ENCODE assay signal across 36 cellular contexts in genomic region chr7:73314271-73314670, GRCh38. TPM values are rescaled to one million over a fixed set of nuclear protein-coding genes. Genes with fewer than 3 reads are reported as not detected.
"Had no signal": no experiment of that assay in that cellular context is flagged by ENCODE, and none has a peak within 500 bp of the region (broad histone marks: within the 10 kb centered on the region; RNA-seq: fewer than 3 reads in every experiment).

No MANE protein-coding gene starts in this region.

- H3K27me3 Mint-ChIP-seq: activated CD4-positive, alpha-beta memory T cell treated with anti-CD3 and anti-CD28 coated beads, Interleukin-2, amount 10 ng/mL, durations not matched to agents 7 days and 5 days; activated CD4-positive, alpha-beta T cell treated with anti-CD3 and anti-CD28 coated beads for 36 hours; activated CD4-positive, alpha-beta T cell treated with anti-CD3 and anti-CD28 coated beads, Interleukin-2, amount 10 ng/mL, durations not matched to agents 7 days and 5 days; activated CD8-positive, alpha-beta memory T cell treated with anti-CD3 and anti-CD28 coated beads, Interleukin-2, amount 10 ng/mL, durations not matched to agents 7 days and 5 days; activated naive CD4-positive, alpha-beta T cell treated with anti-CD3 and anti-CD28 coated beads, Interleukin-2, amount 10 ng/mL, durations not matched to agents 7 days and 5 days; activated naive CD4-positive, alpha-beta T cell treated with anti-CD3 and anti-CD28 coated beads, Interleukin-2, amount 50 U/mL, for 24 hours; activated naive CD8-positive, alpha-beta T cell; activated naive CD8-positive, alpha-beta T cell treated with anti-CD3 and anti-CD28 coated beads, Interleukin-2, amount 10 ng/mL, durations not matched to agents 7 days and 5 days; activated naive CD8-positive, alpha-beta T cell treated with anti-CD3 and anti-CD28 coated beads, Interleukin-2, amount 50 U/mL, for 24 hours; activated T-cell treated with anti-CD3 and anti-CD28 coated beads, Interleukin-2, amount 50 U/mL, for 24 hours had no signal

- H3K27ac ChIP-seq: ascending aorta, cardiac muscle cell, VCaP had no signal

- H3K4me1 Mint-ChIP-seq: activated naive CD8-positive, alpha-beta T cell treated with anti-CD3 and anti-CD28 coated beads, Interleukin-2, amount 10 ng/mL, durations not matched to agents 7 days and 5 days had no signal

- H3K9me3 Mint-ChIP-seq: activated CD4-positive, alpha-beta memory T cell treated with anti-CD3 and anti-CD28 coated beads, Interleukin-2, amount 10 ng/mL, durations not matched to agents 7 days and 5 days; activated CD4-positive, alpha-beta T cell treated with anti-CD3 and anti-CD28 coated beads, Interleukin-2, amount 10 ng/mL, durations not matched to agents 7 days and 5 days; activated naive CD4-positive, alpha-beta T cell treated with anti-CD3 and anti-CD28 coated beads, Interleukin-2, amount 50 U/mL, for 24 hours; activated naive CD8-positive, alpha-beta T cell treated with anti-CD3 and anti-CD28 coated beads, Interleukin-2, amount 10 ng/mL, durations not matched to agents 7 days and 5 days; activated naive CD8-positive, alpha-beta T cell treated with anti-CD3 and anti-CD28 coated beads, Interleukin-2, amount 50 U/mL, for 24 hours; brain; central memory CD8-positive, alpha-beta T cell; T-helper 1 cell treated with Interleukin-12 subunit alpha and Interleukin-12 subunit beta and Interleukin-4 antibody, amounts not matched to agents 30 μg/mL and 1 μg/mL, for 36 hours; T-helper 2 cell treated with Interferon-gamma antibody and Interleukin-4, amounts not matched to agents 5 μg/mL and 100 μg/mL, for 36 hours had no signal

- DNase-seq: activated CD4-positive, alpha-beta memory T cell treated with anti-CD3 and anti-CD28 coated beads, Interleukin-2, amount 10 ng/mL, durations not matched to agents 7 days and 5 days; activated CD4-positive, alpha-beta T cell treated with anti-CD3 and anti-CD28 coated beads for 1 hour; activated CD4-positive, alpha-beta T cell treated with anti-CD3 and anti-CD28 coated beads for 36 hours; activated CD4-positive, alpha-beta T cell treated with anti-CD3 and anti-CD28 coated beads for 48 hours; activated CD4-positive, alpha-beta T cell treated with anti-CD3 and anti-CD28 coated beads, Interleukin-2, amount 10 ng/mL, durations not matched to agents 7 days and 5 days; activated CD4-positive, alpha-beta T cell treated with anti-CD3 and anti-CD28 coated beads, Interleukin-2, amount 50 U/mL, for 48 hours; activated CD4-positive, CD25-positive, alpha-beta regulatory T cell; activated CD8-positive, alpha-beta memory T cell treated with anti-CD3 and anti-CD28 coated beads for 24 hours; activated CD8-positive, alpha-beta memory T cell treated with anti-CD3 and anti-CD28 coated beads, Interleukin-2, amount 10 ng/mL, durations not matched to agents 7 days and 5 days; activated CD8-positive, alpha-beta memory T cell treated with anti-CD3 and anti-CD28 coated beads, Interleukin-2, amount 50 U/mL, for 48 hours; activated CD8-positive, alpha-beta T cell treated with anti-CD3 and anti-CD28 coated beads, Interleukin-2, amount 10 ng/mL, durations not matched to agents 7 days and 5 days; activated effector memory CD4-positive, alpha-beta T cell treated with Interleukin-2 at 50 U/mL for 16 hours; activated gamma-delta T cell; activated naive CD4-positive, alpha-beta T cell treated with anti-CD3 and anti-CD28 coated beads, Interleukin-2, amount 10 ng/mL, durations not matched to agents 7 days and 5 days; activated naive CD4-positive, alpha-beta T cell treated with Interleukin-2 at 50 U/mL for 16 hours; activated naive CD8-positive, alpha-beta T cell treated with anti-CD3 and anti-CD28 coated beads, Interleukin-2, amount 10 ng/mL, durations not matched to agents 7 days and 5 days; activated naive CD8-positive, alpha-beta T cell treated with anti-CD3 and anti-CD28 coated beads, Interleukin-2, amount 50 U/mL, for 24 hours; activated T-cell treated with anti-CD3 and anti-CD28 coated beads, Interleukin-2, amount 50 U/mL, for 24 hours; activated T-cell treated with anti-CD3 and anti-CD28 coated beads, Interleukin-2, amount 50 U/mL, for 48 hours; amygdala; anterior cingulate cortex; T-helper 1 cell; T-helper 2 cell; T-helper 9 cell had no signal

- H3K27me3 ChIP-seq: ascending aorta, cardiac muscle cell had no signal

- H3K4me3 Mint-ChIP-seq: activated CD4-positive, alpha-beta memory T cell treated with anti-CD3 and anti-CD28 coated beads, Interleukin-2, amount 10 ng/mL, durations not matched to agents 7 days and 5 days; activated CD4-positive, alpha-beta T cell treated with anti-CD3 and anti-CD28 coated beads for 36 hours; activated CD4-positive, alpha-beta T cell treated with anti-CD3 and anti-CD28 coated beads, Interleukin-2, amount 10 ng/mL, durations not matched to agents 7 days and 5 days; activated CD8-positive, alpha-beta memory T cell treated with anti-CD3 and anti-CD28 coated beads, Interleukin-2, amount 10 ng/mL, durations not matched to agents 7 days and 5 days; activated CD8-positive, alpha-beta T cell treated with anti-CD3 and anti-CD28 coated beads, Interleukin-2, amount 10 ng/mL, durations not matched to agents 7 days and 5 days; activated naive CD4-positive, alpha-beta T cell treated with anti-CD3 and anti-CD28 coated beads, Interleukin-2, amount 10 ng/mL, durations not matched to agents 7 days and 5 days; activated naive CD4-positive, alpha-beta T cell treated with anti-CD3 and anti-CD28 coated beads, Interleukin-2, amount 50 U/mL, for 24 hours; activated naive CD8-positive, alpha-beta T cell; activated naive CD8-positive, alpha-beta T cell treated with anti-CD3 and anti-CD28 coated beads, Interleukin-2, amount 10 ng/mL, durations not matched to agents 7 days and 5 days; activated naive CD8-positive, alpha-beta T cell treated with anti-CD3 and anti-CD28 coated beads, Interleukin-2, amount 50 U/mL, for 24 hours; activated T-cell treated with anti-CD3 and anti-CD28 coated beads, Interleukin-2, amount 50 U/mL, for 24 hours; brain; central memory CD8-positive, alpha-beta T cell; T-helper 1 cell treated with Interleukin-12 subunit alpha and Interleukin-12 subunit beta and Interleukin-4 antibody, amounts not matched to agents 30 μg/mL and 1 μg/mL, for 36 hours; T-helper 2 cell treated with Interferon-gamma antibody and Interleukin-4, amounts not matched to agents 5 μg/mL and 100 μg/mL, for 36 hours had no signal

- H3K9me3 ChIP-seq: ascending aorta had no signal

- H3K27ac Mint-ChIP-seq: activated CD4-positive, alpha-beta memory T cell treated with anti-CD3 and anti-CD28 coated beads, Interleukin-2, amount 10 ng/mL, durations not matched to agents 7 days and 5 days; activated CD4-positive, alpha-beta T cell treated with anti-CD3 and anti-CD28 coated beads for 36 hours; activated CD4-positive, alpha-beta T cell treated with anti-CD3 and anti-CD28 coated beads, Interleukin-2, amount 10 ng/mL, durations not matched to agents 7 days and 5 days; activated CD8-positive, alpha-beta memory T cell treated with anti-CD3 and anti-CD28 coated beads, Interleukin-2, amount 10 ng/mL, durations not matched to agents 7 days and 5 days; activated CD8-positive, alpha-beta T cell treated with anti-CD3 and anti-CD28 coated beads, Interleukin-2, amount 10 ng/mL, durations not matched to agents 7 days and 5 days; activated naive CD4-positive, alpha-beta T cell treated with anti-CD3 and anti-CD28 coated beads, Interleukin-2, amount 10 ng/mL, durations not matched to agents 7 days and 5 days; activated naive CD4-positive, alpha-beta T cell treated with anti-CD3 and anti-CD28 coated beads, Interleukin-2, amount 50 U/mL, for 24 hours; activated naive CD8-positive, alpha-beta T cell; activated naive CD8-positive, alpha-beta T cell treated with anti-CD3 and anti-CD28 coated beads, Interleukin-2, amount 10 ng/mL, durations not matched to agents 7 days and 5 days; activated naive CD8-positive, alpha-beta T cell treated with anti-CD3 and anti-CD28 coated beads, Interleukin-2, amount 50 U/mL, for 24 hours; activated T-cell treated with anti-CD3 and anti-CD28 coated beads, Interleukin-2, amount 50 U/mL, for 24 hours; activated T-helper 2 cell treated with anti-CD3 and anti-CD28 coated beads, Interferon-gamma antibody, Interleukin-2, Interleukin-4, amounts not matched to agents 10 μg/mL and 5 μg/mL and 100 μg/mL, durations not matched to agents 14 hours and 24 hours and 36 hours; brain; T-helper 1 cell treated with Interleukin-12 subunit alpha and Interleukin-12 subunit beta and Interleukin-4 antibody, amounts not matched to agents 30 μg/mL and 1 μg/mL, for 36 hours; T-helper 2 cell treated with Interferon-gamma antibody and Interleukin-4, amounts not matched to agents 5 μg/mL and 100 μg/mL, for 36 hours had no signal

- H3K36me3 Mint-ChIP-seq: activated naive CD4-positive, alpha-beta T cell treated with anti-CD3 and anti-CD28 coated beads, Interleukin-2, amount 50 U/mL, for 24 hours; activated naive CD8-positive, alpha-beta T cell; activated naive CD8-positive, alpha-beta T cell treated with anti-CD3 and anti-CD28 coated beads, Interleukin-2, amount 10 ng/mL, durations not matched to agents 7 days and 5 days; brain had no signal

- H3K4me3 ChIP-seq: ascending aorta, cardiac muscle cell had no signal

- ATAC-seq: activated CD4-positive, alpha-beta T cell treated with anti-CD3 and anti-CD28 coated beads for 36 hours; activated CD4-positive, CD25-positive, alpha-beta regulatory T cell treated with anti-CD3 and anti-CD28 coated beads, Interleukin-2, amount 50 U/mL, for 24 hours; activated CD8-positive, alpha-beta memory T cell treated with anti-CD3 and anti-CD28 coated beads, Interleukin-2, amount 10 ng/mL, durations not matched to agents 7 days and 5 days; activated CD8-positive, alpha-beta T cell treated with anti-CD3 and anti-CD28 coated beads, Interleukin-2, amount 10 ng/mL, durations not matched to agents 7 days and 5 days; activated naive CD8-positive, alpha-beta T cell treated with anti-CD3 and anti-CD28 coated beads, Interleukin-2, amount 50 U/mL, for 24 hours had no signal

- H3K36me3 ChIP-seq: ascending aorta, cardiac muscle cell had no signal

RNA-seq across cellular contexts. Expression of gene TRIM50, which starts 13.6 kb away (rescaled TPM):
- total RNA-seq: activated CD4-positive, alpha-beta memory T cell treated with anti-CD3 and anti-CD28 coated beads, Interleukin-2, amount 10 ng/mL, durations not matched to agents 7 days and 5 days; activated CD4-positive, alpha-beta T cell treated with anti-CD3 and anti-CD28 coated beads for 36 hours; activated CD4-positive, alpha-beta T cell treated with anti-CD3 and anti-CD28 coated beads, Interleukin-2, amount 10 ng/mL, durations not matched to agents 7 days and 5 days; activated CD8-positive, alpha-beta memory T cell treated with anti-CD3 and anti-CD28 coated beads, Interleukin-2, amount 10 ng/mL, durations not matched to agents 7 days and 5 days; activated CD8-positive, alpha-beta T cell treated with anti-CD3 and anti-CD28 coated beads, Interleukin-2, amount 10 ng/mL, durations not matched to agents 7 days and 5 days; activated naive CD8-positive, alpha-beta T cell treated with anti-CD3 and anti-CD28 coated beads, Interleukin-2, amount 10 ng/mL, durations not matched to agents 7 days and 5 days; activated T-helper 2 cell treated with anti-CD3 and anti-CD28 coated beads, Interferon-gamma antibody, Interleukin-2, Interleukin-4, amounts not matched to agents 10 μg/mL and 5 μg/mL and 100 μg/mL, durations not matched to agents 14 hours and 24 hours and 36 hours; ascending aorta; bronchial epithelial cell; cardiac muscle cell had no signal
- polyA plus RNA-seq: cardiac muscle cell had no signal

RNA-seq across cellular contexts. Expression of gene FKBP6, which starts 13.7 kb away (rescaled TPM):
- total RNA-seq: activated CD4-positive, alpha-beta memory T cell treated with anti-CD3 and anti-CD28 coated beads, Interleukin-2, amount 10 ng/mL, durations not matched to agents 7 days and 5 days; activated CD4-positive, alpha-beta T cell treated with anti-CD3 and anti-CD28 coated beads for 36 hours; activated CD4-positive, alpha-beta T cell treated with anti-CD3 and anti-CD28 coated beads, Interleukin-2, amount 10 ng/mL, durations not matched to agents 7 days and 5 days; activated CD8-positive, alpha-beta memory T cell treated with anti-CD3 and anti-CD28 coated beads, Interleukin-2, amount 10 ng/mL, durations not matched to agents 7 days and 5 days; activated CD8-positive, alpha-beta T cell treated with anti-CD3 and anti-CD28 coated beads, Interleukin-2, amount 10 ng/mL, durations not matched to agents 7 days and 5 days; activated naive CD8-positive, alpha-beta T cell treated with anti-CD3 and anti-CD28 coated beads, Interleukin-2, amount 10 ng/mL, durations not matched to agents 7 days and 5 days; activated T-helper 2 cell treated with anti-CD3 and anti-CD28 coated beads, Interferon-gamma antibody, Interleukin-2, Interleukin-4, amounts not matched to agents 10 μg/mL and 5 μg/mL and 100 μg/mL, durations not matched to agents 14 hours and 24 hours and 36 hours; ascending aorta; bronchial epithelial cell; cardiac muscle cell had no signal
- polyA plus RNA-seq: cardiac muscle cell had no signal
